9 cellular contexts compared by ENCODE assay signal in the genomic region with DNA sequence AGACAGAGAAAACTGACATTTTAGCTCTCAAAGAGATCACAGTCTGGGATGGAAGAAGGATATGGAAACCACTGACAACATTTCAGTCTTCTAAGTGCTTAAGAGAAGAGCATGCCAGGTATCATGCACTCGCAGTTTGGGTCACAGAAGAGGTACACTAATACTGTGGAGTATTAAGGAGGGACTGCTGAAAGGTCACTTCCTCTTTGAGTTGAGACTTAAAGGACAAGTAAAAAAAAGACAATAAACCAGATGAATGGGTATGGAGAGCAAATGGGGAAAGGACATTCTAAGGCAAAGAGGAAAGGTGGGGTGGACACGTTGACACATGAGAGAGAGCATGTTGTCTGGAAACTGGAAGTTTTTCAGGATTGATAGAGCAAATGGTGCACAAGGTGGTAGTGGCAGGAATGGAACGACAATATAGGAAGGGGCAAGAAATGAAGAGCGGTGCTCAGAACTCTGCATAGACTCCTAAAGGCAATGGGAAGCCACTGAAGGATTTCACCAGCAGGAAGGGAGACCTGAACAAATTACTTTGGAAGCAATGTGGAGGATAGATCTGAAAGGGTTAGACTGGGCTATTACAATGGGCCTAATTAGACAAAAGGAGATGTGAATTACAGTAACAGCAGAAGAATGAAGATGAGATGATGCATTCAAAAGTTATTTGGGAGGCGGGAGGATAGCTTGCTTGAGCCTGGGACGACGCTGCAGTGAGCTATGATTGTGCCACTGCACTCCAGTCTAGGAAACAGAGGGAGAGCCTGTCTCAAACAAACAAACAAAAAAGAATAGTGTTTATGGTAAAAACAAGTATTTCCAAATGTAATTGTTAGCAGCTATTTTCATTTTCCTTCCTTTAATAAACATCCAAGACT. TPM values are rescaled to one million over a fixed set of nuclear protein-coding genes. Genes with fewer than 3 reads are reported as not detected.
DNase-seq lines count a peak whose midpoint lies in the region; ATAC-seq and TF ChIP-seq lines count a peak whose summit lies in the region.
"Had no signal": no experiment of that assay in that cellular context is flagged by ENCODE, and none has a peak within 500 bp of the region (broad histone marks: within the 10 kb centered on the region; RNA-seq: fewer than 3 reads in every experiment).

No MANE protein-coding gene starts in this region.

- no TSS peak for BruUV-seq in A673 (replicated peaks; lab: Mats Ljungman, UMichigan)

- no peaks in the 10 kb centered on the region for H3K27me3 ChIP-seq in A673 (replicated peaks; ENCODE audit: insufficient read depth, low read depth, low read length, poor library complexity)
- no peaks in the 10 kb centered on the region for H3K27me3 ChIP-seq in RWPE2 (ENCODE audit: insufficient read depth, poor library complexity, severe bottlenecking)

- DNase-seq in A673 (ENCODE audit: low spot score) (peak; percentile 59), RWPE2 (ENCODE audit: low spot score) (no peak), foreskin fibroblast (peak; percentile 75 to 90), posterior vena cava (ENCODE audit: low spot score) (no peak)
- no peak for DNase-seq in activated naive CD4-positive, alpha-beta T cell treated with anti-CD3 and anti-CD28 coated beads, Interleukin-2, amount 50 U/mL, for 16 hours
- DNase-seq in activated CD4-positive, alpha-beta T cell treated with anti-CD3 and anti-CD28 coated beads for 1 hour, result no peak
- DNase-seq: activated T-cell treated with anti-CD3 and anti-CD28 coated beads, Interleukin-2, amount 50 U/mL, for 48 hours had no signal

- intact Hi-C loops in A673 (cut with micrococcal nuclease; ENCODE audit: unreplicated experiment) (no loop called here), posterior vena cava (cut with DNase I) (no loop called here)

- TF ChIP-seq CTCF in A673 (conservative IDR thresholded peaks at IDR 0.05; ENCODE audit: low read depth, low read length) (no peak), RWPE2 (IDR thresholded peaks at IDR 0.05; ENCODE audit: poor library complexity, severe bottlenecking) (no peak), foreskin fibroblast (IDR thresholded peaks at IDR 0.05; ENCODE audit: low read depth, low read length) (no peak)

- H3K9me3 ChIP-seq in A673 (ENCODE audit: low read depth, low read length, poor library complexity, severe bottlenecking) (peaks cover 5% of the 10 kb centered on the region), RWPE2 (ENCODE audit: severe bottlenecking) (no peaks in the 10 kb centered on the region)

- H3K27ac ChIP-seq in A673 (ENCODE audit: low read depth, low read length, poor library complexity, severe bottlenecking), result peak overlapping the region; percentile 24
- peak overlapping the region; percentile 59 for H3K27ac ChIP-seq in RWPE2 (ENCODE audit: poor library complexity, severe bottlenecking)

- H3K4me3 ChIP-seq in A673 (ENCODE audit: low read depth, low read length, poor library complexity, severe bottlenecking) (no peak overlapping the region), RWPE2 (ENCODE audit: severe bottlenecking) (no peak overlapping the region), foreskin fibroblast (ENCODE audit: low read depth in 1 of 2, low read length in 2 of 2) (no peak overlapping the region)

- CTCF ChIA-PET in A673 (lab: Charles Lee), result interaction anchor here (0.5 to 0.9 kb wide), 3 partner anchors 12 to 882 kb away, joined by 3 read pairs; no protein-coding TSS in a partner anchor

- ATAC-seq in GM21381 (IDR thresholded peaks at IDR 0.05; ENCODE audit: unreplicated experiment) (peak; percentile 34), RWPE2 (ENCODE audit: low read depth) (peak; percentile 95), GM19455 (IDR thresholded peaks at IDR 0.05; ENCODE audit: unreplicated experiment) (no peak)

- H3K4me1 ChIP-seq in A673 (ENCODE audit: insufficient read depth, low read length, poor library complexity, severe bottlenecking) (peaks cover 18% of the 10 kb centered on the region), RWPE2 (ENCODE audit: insufficient read depth, poor library complexity, severe bottlenecking) (peaks cover 27% of the 10 kb centered on the region)

- POLR2A ChIA-PET in A673 (lab: Charles Lee; ENCODE audit: low non-redundant PET), result no interaction called here

- H3K36me3 ChIP-seq in A673 (ENCODE audit: insufficient read depth, low read length, poor library complexity, severe bottlenecking) (no peaks in the 10 kb centered on the region), RWPE2 (ENCODE audit: low read depth) (no peaks in the 10 kb centered on the region)

RNA-seq across cellular contexts. Expression of a gene that starts 11.1 kb away (rescaled TPM):
- 10.3 and 10.9 TPM in 2 replicates for total RNA-seq in A673 (2021)
- 10 to 100 TPM; 18.6 to 25.9 TPM for total RNA-seq in posterior vena cava

Comparison
In these comparisons a context has a peak if more than half of its experiments do, and no peak if none do; other contexts are left out.
1. DNase-seq: peak in A673 (single experiment) and foreskin fibroblast (2 of 2); none in RWPE2 (single experiment), posterior vena cava (single experiment), activated naive CD4-positive, alpha-beta T cell treated with anti-CD3 and anti-CD28 coated beads, Interleukin-2, amount 50 U/mL, for 16 hours (single experiment) and activated CD4-positive, alpha-beta T cell treated with anti-CD3 and anti-CD28 coated beads for 1 hour (single experiment).